12 cellular contexts compared by ENCODE assay signal in the genomic region with DNA sequence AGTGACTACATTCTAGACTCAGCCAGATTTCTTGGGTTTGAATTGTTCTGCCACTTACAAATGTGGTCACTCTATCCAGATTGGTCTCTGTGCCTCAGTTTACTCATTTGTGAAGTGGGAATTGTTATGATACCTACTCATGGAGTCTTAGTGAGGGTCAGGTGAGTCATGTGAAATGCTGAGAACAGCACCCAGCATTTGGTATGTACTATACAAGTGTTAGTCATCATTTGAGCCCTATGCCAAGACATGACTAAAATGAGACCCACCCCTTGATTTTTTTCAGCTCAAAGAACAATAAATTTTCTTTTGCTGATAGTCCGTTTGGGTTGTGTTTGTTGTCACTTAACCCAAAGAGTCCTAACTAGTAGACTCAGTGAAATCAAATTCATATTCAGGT.
DNase-seq lines count a peak whose midpoint lies in the region; FAIRE-seq and TF ChIP-seq lines count a peak whose summit lies in the region.
"Had no signal": no experiment of that assay in that cellular context is flagged by ENCODE, and none has a peak within 500 bp of the region (broad histone marks: within the 10 kb centered on the region; RNA-seq: fewer than 3 reads in every experiment).

No MANE protein-coding gene starts in this region.

- no peak overlapping the region for H3K27ac ChIP-seq in endothelial cell of umbilical vein (ENCODE audit: insufficient read depth, low read depth, low read length)
- no peak overlapping the region for H3K27ac ChIP-seq in vagina

- H2AFZ ChIP-seq in endothelial cell of umbilical vein (ENCODE audit: low read depth, low read length): no peak overlapping the region

- no peak for TF ChIP-seq POLR2A in endothelial cell of umbilical vein (IDR thresholded peaks at IDR 0.05; ENCODE audit: low read depth, low read length)
- TF ChIP-seq POLR2A in vagina (IDR thresholded peaks at IDR 0.05): no peak

- dilution Hi-C loops in endothelial cell of umbilical vein (cut with MboI; ENCODE audit: extremely low pct_ligation_motif_present, low sequenced_read_pairs): no loop called here

- FAIRE-seq in endothelial cell of umbilical vein (lab: Jason Lieb, UNC): peak; percentile 78

- H3K27me3 ChIP-seq in endothelial cell of umbilical vein (ENCODE audit: control insufficient read depth in 2 of 2, insufficient read depth in 2 of 2, low read length in 2 of 2) (no peaks in the 10 kb centered on the region), vagina (no peaks in the 10 kb centered on the region)

- TF ChIP-seq CTCF in endothelial cell of umbilical vein (IDR thresholded peaks at IDR 0.05; ENCODE audit: extremely low read depth in 1 of 2, insufficient read depth in 1 of 2, low read depth in 1 of 2, low read length in 2 of 2) (no peak), retinal pigment epithelial cell (conservative IDR thresholded peaks at IDR 0.05; ENCODE audit: low read depth, low read length) (no peak), vagina (IDR thresholded peaks at IDR 0.05) (no peak)

- intact Hi-C loops in endothelial cell of umbilical vein (cut with micrococcal nuclease): no loop called here
- intact Hi-C loops in vagina (cut with DNase I): no loop called here
- intact Hi-C loops in posterior cingulate gyrus (cut with DNase I): no loop called here

- H3K79me2 ChIP-seq in endothelial cell of umbilical vein (ENCODE audit: control insufficient read depth, insufficient read depth, low read length): no peaks in the 10 kb centered on the region

- H4K20me1 ChIP-seq in endothelial cell of umbilical vein (replicated peaks; ENCODE audit: control insufficient read depth, extremely low read depth, insufficient read depth, low read length): no peaks in the 10 kb centered on the region

- H3K4me2 ChIP-seq in endothelial cell of umbilical vein (ENCODE audit: insufficient read depth, low read length): no peak overlapping the region

- H3K9me3 ChIP-seq in endothelial cell of umbilical vein (replicated peaks; ENCODE audit: control insufficient read depth, insufficient read depth, low read length) (no peaks in the 10 kb centered on the region), vagina (no peaks in the 10 kb centered on the region)

- no peaks in the 10 kb centered on the region for H3K9me1 ChIP-seq in endothelial cell of umbilical vein (replicated peaks; ENCODE audit: control insufficient read depth, extremely low read depth, insufficient read depth, low read length)

- H3K4me3 ChIP-seq in endothelial cell of umbilical vein (replicated peaks in 1 of 3; ENCODE audit: insufficient read depth in 1 of 3, low read depth in 1 of 3, low read length in 3 of 3): no peak overlapping the region
- H3K4me3 ChIP-seq in retinal pigment epithelial cell (ENCODE audit: low read length): no peak overlapping the region
- no peak overlapping the region for H3K4me3 ChIP-seq in vagina

- POLR2A ChIA-PET in endothelial cell of umbilical vein (lab: Charles Lee): no interaction called here

- no peak overlapping the region for H3K9ac ChIP-seq in endothelial cell of umbilical vein (replicated peaks; ENCODE audit: extremely low read depth, insufficient read depth, low read length)

- CTCF ChIA-PET in endothelial cell of umbilical vein (lab: Charles Lee): interaction anchor here (1.1 to 2.5 kb wide), 3 partner anchors 9 to 97 kb away, joined by 3 to 13 read pairs (median 4); no protein-coding TSS in a partner anchor

- peaks cover 6% of the 10 kb centered on the region for H3K4me1 ChIP-seq in endothelial cell of umbilical vein (ENCODE audit: control insufficient read depth, extremely low read depth, insufficient read depth, low read length)
- H3K4me1 ChIP-seq in vagina: no peaks in the 10 kb centered on the region

- H3K36me3 ChIP-seq in endothelial cell of umbilical vein (ENCODE audit: control insufficient read depth in 2 of 2, extremely low read depth in 1 of 2, insufficient read depth in 2 of 2, low read length in 2 of 2) (no peaks in the 10 kb centered on the region), vagina (no peaks in the 10 kb centered on the region)

- BruUV-seq in endothelial cell of umbilical vein (replicated peaks; lab: Mats Ljungman, UMichigan): no TSS peak

- DNase-seq in GM04504 (ENCODE audit: low read depth) (peak; percentile 25), NCI-H69 (lab: John Stamatoyannopoulos, UW) (peak; percentile 76), endothelial cell of umbilical vein (ENCODE audit: low read depth, low spot score) (peak; percentile 64), retinal pigment epithelial cell (ENCODE audit: low read depth) (peak; percentile 78), NCI-H2196 (lab: John Stamatoyannopoulos, UW; ENCODE audit: unreplicated experiment) (no peak), SHP77 treated with DMSO at 0.1 percent for 48 hours (lab: John Stamatoyannopoulos, UW) (no peak), vagina (ENCODE audit: extremely low spot score in 2 of 2) (no peak), posterior cingulate gyrus (no peak)
- DNase-seq: activated naive CD4-positive, alpha-beta T cell; erythroblast; GDM1; NCI-H187 treated with DMSO at 0.1 percent for 48 hours had no signal

TF ChIP-seq in endothelial cell of umbilical vein, 7 proteins besides CTCF, POLR2A, EP300 and RAD21:
- no peak for TF ChIP-seq EZH2 (IDR thresholded peaks at IDR 0.05; ENCODE audit: borderline replicate concordance, low read depth, low read length, severe bottlenecking)
- peak; percentile 59 for TF ChIP-seq JUN (IDR thresholded peaks at IDR 0.05; ENCODE audit: borderline replicate concordance, insufficient read depth, insufficient read length, low read depth)
- peak; percentile 88 for TF ChIP-seq FOS (IDR thresholded peaks at IDR 0.05; ENCODE audit: borderline replicate concordance, insufficient read depth, low read length)

Comparison
In these comparisons a context has a peak if more than half of its experiments do, and no peak if none do; other contexts are left out.
1. DNase-seq: peak in GM04504 (single experiment), NCI-H69 (single experiment), endothelial cell of umbilical vein (single experiment) and retinal pigment epithelial cell (single experiment); none in NCI-H2196 (single experiment), SHP77 treated with DMSO at 0.1 percent for 48 hours (single experiment), vagina (0 of 2) and posterior cingulate gyrus (0 of 10).